13 cellular contexts compared by ENCODE assay signal in genomic region chr16:472199-472504, GRCh38.
"Had no signal": no experiment of that assay in that cellular context is flagged by ENCODE, and none has a peak within 500 bp of the region (broad histone marks: within the 10 kb centered on the region; RNA-seq: fewer than 3 reads in every experiment).

No MANE protein-coding gene starts in this region.

- DNase-seq: activated CD4-positive, alpha-beta memory T cell treated with anti-CD3 and anti-CD28 coated beads for 36 hours; activated gamma-delta T cell treated with Interleukin-2 at 50 U/mL for 16 hours; activated naive CD8-positive, alpha-beta T cell treated with anti-CD3 and anti-CD28 coated beads, Interleukin-2, amount 10 ng/mL, durations not matched to agents 7 days and 5 days; activated T-cell treated with anti-CD3 and anti-CD28 coated beads, Interleukin-2, amount 50 U/mL, for 72 hours; effector memory CD8-positive, alpha-beta T cell; ovary; stimulated activated CD4-positive, alpha-beta T cell treated with anti-CD3 and anti-CD28 coated beads, Interleukin-4, amount 100 ng/mL, for 4 hours; stimulated activated naive CD8-positive, alpha-beta T cell treated with anti-CD3 and anti-CD28 coated beads, Interleukin-15, amount 100 ng/mL, for 72 hours; T-cell; thyroid gland; uterus had no signal

- H3K27ac ChIP-seq: ovary, thyroid gland, uterus had no signal

- H3K4me1 ChIP-seq: thyroid gland, uterus had no signal

- H3K9me3 ChIP-seq: ovary, thyroid gland, uterus had no signal

- H3K36me3 ChIP-seq: ovary, thyroid gland, uterus had no signal

- ATAC-seq: activated T-cell treated with anti-CD3 and anti-CD28 coated beads, Interleukin-2, amount 50 U/mL, for 72 hours; effector memory CD8-positive, alpha-beta T cell; natural killer cell treated with Interleukin-12 subunit alpha and Interleukin-12 subunit beta and Interleukin-15 and Interleukin-18, amount 100 ng/mL, for 72 hours; stimulated activated naive CD8-positive, alpha-beta T cell treated with anti-CD3 and anti-CD28 coated beads, Interleukin-15, amount 100 ng/mL, for 72 hours; T-cell had no signal

- H3K27me3 ChIP-seq: ovary, thyroid gland, uterus had no signal

- H3K4me3 ChIP-seq: ovary, skin epidermis, thyroid gland, uterus had no signal
